In the genomic region with DNA sequence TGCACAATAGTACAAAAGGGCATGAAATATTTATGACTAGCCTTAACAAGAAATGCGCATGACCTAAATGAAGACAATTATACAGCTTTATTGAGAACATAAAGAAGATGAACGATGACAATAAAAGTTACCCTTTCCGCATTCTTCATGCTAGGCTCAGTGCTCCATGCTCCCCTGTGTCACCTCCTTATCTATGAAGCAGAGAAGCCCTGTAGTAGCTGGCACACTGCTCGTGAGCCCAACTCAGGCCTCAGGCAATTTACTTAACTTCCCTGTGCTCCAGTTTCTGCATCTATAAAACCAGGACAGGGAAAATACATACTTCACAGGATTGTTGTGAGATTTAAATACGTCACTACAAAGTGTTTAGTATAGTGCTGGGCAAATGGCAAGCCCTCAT, we compare ENCODE assay signal across 16 cellular contexts.
"Had no signal": no experiment of that assay in that cellular context is flagged by ENCODE, and none has a peak within 500 bp of the region (broad histone marks: within the 10 kb centered on the region; RNA-seq: fewer than 3 reads in every experiment).

No MANE protein-coding gene starts in this region.

- H3K36me3 Mint-ChIP-seq: activated naive CD4-positive, alpha-beta T cell treated with anti-CD3 and anti-CD28 coated beads, Interleukin-2, amount 10 ng/mL, durations not matched to agents 7 days and 5 days had no signal

- DNase-seq: activated B cell treated with CpG ODN at 0.5 μM for 24 hours; activated CD4-positive, alpha-beta T cell treated with anti-CD3 and anti-CD28 coated beads, Interleukin-2, amount 10 ng/mL, durations not matched to agents 7 days and 5 days; activated naive CD4-positive, alpha-beta T cell treated with anti-CD3 and anti-CD28 coated beads, Interleukin-2, amount 10 ng/mL, durations not matched to agents 7 days and 5 days; activated T-cell treated with anti-CD3 and anti-CD28 coated beads for 4 hours; adrenal gland; cortex of kidney; effector CD8-positive, alpha-beta T cell; hippocampal formation; kidney glomerular epithelial cell; lower lobe of right lung; sigmoid colon; stimulated activated CD4-positive, alpha-beta T cell treated with anti-CD3 and anti-CD28 coated beads, Interleukin-12 subunit alpha, Interleukin-12 subunit beta, amount 100 ng/mL, for 4 hours; stimulated activated naive CD4-positive, alpha-beta T cell; upper lobe of left lung had no signal

- H3K27me3 ChIP-seq: adrenal gland, sigmoid colon, upper lobe of left lung had no signal

- H3K9me3 ChIP-seq: adrenal gland, lower lobe of right lung, sigmoid colon, upper lobe of left lung had no signal

- H3K27me3 Mint-ChIP-seq: activated B cell treated with CpG ODN at 0.5 μM for 24 hours had no signal

- ATAC-seq: lower lobe of right lung had no signal

- H3K4me1 Mint-ChIP-seq: nephron had no signal

- H3K36me3 ChIP-seq: adrenal gland, lower lobe of right lung, sigmoid colon, upper lobe of left lung had no signal

- H3K27ac ChIP-seq: adrenal gland, lower lobe of right lung, sigmoid colon, upper lobe of left lung had no signal

- H3K4me3 Mint-ChIP-seq: activated B cell treated with CpG ODN at 0.5 μM for 24 hours; activated CD4-positive, alpha-beta T cell treated with anti-CD3 and anti-CD28 coated beads, Interleukin-2, amount 10 ng/mL, durations not matched to agents 7 days and 5 days; activated naive CD4-positive, alpha-beta T cell treated with anti-CD3 and anti-CD28 coated beads, Interleukin-2, amount 10 ng/mL, durations not matched to agents 7 days and 5 days; nephron had no signal

- H3K27ac Mint-ChIP-seq: activated B cell treated with CpG ODN at 0.5 μM for 24 hours; activated CD4-positive, alpha-beta T cell treated with anti-CD3 and anti-CD28 coated beads, Interleukin-2, amount 10 ng/mL, durations not matched to agents 7 days and 5 days; activated naive CD4-positive, alpha-beta T cell treated with anti-CD3 and anti-CD28 coated beads, Interleukin-2, amount 10 ng/mL, durations not matched to agents 7 days and 5 days; activated T-helper 2 cell treated with anti-CD3 and anti-CD28 coated beads, Interferon-gamma antibody, Interleukin-2, Interleukin-4, amounts not matched to agents 10 μg/mL and 5 μg/mL and 100 μg/mL, durations not matched to agents 14 hours and 24 hours and 36 hours; nephron had no signal

- H3K9me3 Mint-ChIP-seq: activated B cell treated with CpG ODN at 0.5 μM for 24 hours; activated CD4-positive, alpha-beta T cell treated with anti-CD3 and anti-CD28 coated beads, Interleukin-2, amount 10 ng/mL, durations not matched to agents 7 days and 5 days; activated naive CD4-positive, alpha-beta T cell treated with anti-CD3 and anti-CD28 coated beads, Interleukin-2, amount 10 ng/mL, durations not matched to agents 7 days and 5 days; activated T-helper 2 cell treated with anti-CD3 and anti-CD28 coated beads, Interferon-gamma antibody, Interleukin-2, Interleukin-4, amounts not matched to agents 10 μg/mL and 5 μg/mL and 100 μg/mL, durations not matched to agents 14 hours and 24 hours and 36 hours; nephron had no signal

- H3K4me1 ChIP-seq: sigmoid colon had no signal

- H3K4me3 ChIP-seq: adrenal gland, lower lobe of right lung, sigmoid colon, upper lobe of left lung had no signal
